14 cellular contexts compared by ENCODE assay signal in the genomic region with DNA sequence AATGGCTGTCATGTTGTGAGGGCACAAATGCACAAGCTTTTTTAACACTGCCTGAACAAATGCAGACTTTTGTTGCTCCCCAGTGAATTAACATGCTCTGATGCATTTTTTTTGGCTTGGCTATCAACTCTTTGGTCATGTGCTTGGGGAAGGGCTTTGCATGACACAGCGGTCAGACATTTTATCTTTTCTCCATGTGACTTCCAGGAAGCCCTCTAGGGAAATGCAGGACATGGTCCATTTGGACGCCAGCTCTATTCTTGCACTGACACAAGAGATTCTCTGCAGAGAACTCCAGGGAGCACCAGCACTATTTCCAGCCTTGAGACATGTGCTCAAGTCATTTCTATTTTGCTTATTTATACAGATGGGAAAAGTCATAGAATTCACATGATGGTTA. TPM values are rescaled to one million over a fixed set of nuclear protein-coding genes. Genes with fewer than 3 reads are reported as not detected.
DNase-seq lines count a peak whose midpoint lies in the region; ATAC-seq and TF ChIP-seq lines count a peak whose summit lies in the region.
"Had no signal": no experiment of that assay in that cellular context is flagged by ENCODE, and none has a peak within 500 bp of the region (broad histone marks: within the 10 kb centered on the region; RNA-seq: fewer than 3 reads in every experiment).

No MANE protein-coding gene starts in this region.

- H3K4me3 ChIP-seq in suprapubic skin (no peak overlapping the region), endodermal cell (ENCODE audit: low read length) (no peak overlapping the region)

- WGBS in suprapubic skin = 51% methylated on average over 2 of the region's 2 CpGs
- 91 to 100% methylated on average over 2 of the region's 2 CpGs for WGBS in endodermal cell (ENCODE audit: insufficient coverage in 1 of 2, insufficient read length in 1 of 2), 2 experiments

- no peaks in the 10 kb centered on the region for H3K36me3 Mint-ChIP-seq in HFFc6 (ENCODE audit: low read depth)
- H3K36me3 Mint-ChIP-seq in chondrocyte (ENCODE audit: low read depth) = no peaks in the 10 kb centered on the region
- no peaks in the 10 kb centered on the region for H3K36me3 Mint-ChIP-seq in endodermal cell (ENCODE audit: low read depth)
- H3K36me3 Mint-ChIP-seq: natural killer cell had no signal

- ATAC-seq in GM19324 (IDR thresholded peaks at IDR 0.05; ENCODE audit: low FRiP score, unreplicated experiment) = no peak
- ATAC-seq: natural killer cell had no signal

- peak overlapping the region; percentile 51 for H3K27ac ChIP-seq in suprapubic skin
- no peak overlapping the region for H3K27ac ChIP-seq in endodermal cell (ENCODE audit: low read depth, low read length)

- peaks cover 25% of the 10 kb centered on the region for H3K4me1 Mint-ChIP-seq in HFFc6 (ENCODE audit: low read depth)
- peaks cover 8% of the 10 kb centered on the region for H3K4me1 Mint-ChIP-seq in chondrocyte (ENCODE audit: low read depth)
- peaks cover 7% of the 10 kb centered on the region for H3K4me1 Mint-ChIP-seq in endodermal cell
- H3K4me1 Mint-ChIP-seq: central memory CD8-positive, alpha-beta T cell; natural killer cell had no signal

- DNase-seq in HFFc6 = peak; percentile 25
- DNase-seq in chondrocyte (ENCODE audit: low spot score) = no peak
- DNase-seq in hepatic stellate cell (ENCODE audit: low spot score) = peak; percentile 36
- peak in 1 of 2 donors; percentile 60 for DNase-seq in suprapubic skin (ENCODE audit: low spot score in 2 of 2)
- DNase-seq in endodermal cell = no peak
- no peak for DNase-seq in pons (ENCODE audit: low spot score)
- DNase-seq in COR-L47 (lab: John Stamatoyannopoulos, UW) = no peak
- DNase-seq: activated naive CD4-positive, alpha-beta T cell treated with Interleukin-2 at 50 U/mL for 16 hours; natural killer cell; NCI-H187 treated with DMSO at 0.1 percent for 48 hours; NCI-H774; SHP77 had no signal

- H3K9me3 ChIP-seq in suprapubic skin (no peaks in the 10 kb centered on the region), endodermal cell (ENCODE audit: control insufficient read depth, low read length) (no peaks in the 10 kb centered on the region)

- H3K27ac Mint-ChIP-seq in HFFc6 (peak overlapping the region; percentile 88), chondrocyte (ENCODE audit: unreplicated experiment) (peak overlapping the region; percentile 17), endodermal cell (no peak overlapping the region)
- H3K27ac Mint-ChIP-seq: natural killer cell had no signal

- H3K9me3 Mint-ChIP-seq in HFFc6 = no peaks in the 10 kb centered on the region
- H3K9me3 Mint-ChIP-seq in chondrocyte (ENCODE audit: low read depth) = no peaks in the 10 kb centered on the region
- H3K9me3 Mint-ChIP-seq in endodermal cell = no peaks in the 10 kb centered on the region
- H3K9me3 Mint-ChIP-seq: central memory CD8-positive, alpha-beta T cell; natural killer cell had no signal

- H3K27me3 Mint-ChIP-seq in HFFc6 (ENCODE audit: insufficient read depth) (peaks cover 1% of the 10 kb centered on the region; the same call in 1 of the 2 replicates), chondrocyte (ENCODE audit: low read depth) (no peaks in the 10 kb centered on the region), endodermal cell (ENCODE audit: insufficient read depth) (no peaks in the 10 kb centered on the region)
- H3K27me3 Mint-ChIP-seq: central memory CD8-positive, alpha-beta T cell had no signal

- no peak for TF ChIP-seq EP300 in suprapubic skin (IDR thresholded peaks at IDR 0.05)

- H3K9ac ChIP-seq in endodermal cell (ENCODE audit: extremely low read depth, low read length, poor library complexity, severe bottlenecking) = no peak overlapping the region

- H3K36me3 ChIP-seq in suprapubic skin = no peaks in the 10 kb centered on the region
- H3K36me3 ChIP-seq in endodermal cell (ENCODE audit: control insufficient read depth, insufficient read depth, low read length) = no peaks in the 10 kb centered on the region

- no peak overlapping the region for H3K4me3 Mint-ChIP-seq in HFFc6
- no peak overlapping the region for H3K4me3 Mint-ChIP-seq in chondrocyte (ENCODE audit: unreplicated experiment)
- no peak overlapping the region for H3K4me3 Mint-ChIP-seq in endodermal cell
- H3K4me3 Mint-ChIP-seq: central memory CD8-positive, alpha-beta T cell; natural killer cell had no signal

- no peak for TF ChIP-seq CTCF in HFFc6 (IDR thresholded peaks at IDR 0.05)
- TF ChIP-seq CTCF in chondrocyte (IDR thresholded peaks at IDR 0.05) = no peak
- TF ChIP-seq CTCF in suprapubic skin (IDR thresholded peaks at IDR 0.05) = no peak
- TF ChIP-seq CTCF in endodermal cell (conservative IDR thresholded peaks at IDR 0.05) = no peak

- no peaks in the 10 kb centered on the region for H3K4me1 ChIP-seq in suprapubic skin
- peaks cover 12% of the 10 kb centered on the region for H3K4me1 ChIP-seq in endodermal cell (ENCODE audit: control insufficient read depth, insufficient read depth, low read length)

- TF ChIP-seq POLR2A in suprapubic skin (IDR thresholded peaks at IDR 0.05) = no peak

- H3K27me3 ChIP-seq in suprapubic skin = no peaks in the 10 kb centered on the region
- H3K27me3 ChIP-seq in endodermal cell (ENCODE audit: control insufficient read depth, insufficient read depth, low read length, poor library complexity, severe bottlenecking) = no peaks in the 10 kb centered on the region

RNA-seq across cellular contexts. Expression of gene NEK11, which starts 46.2 kb away (rescaled TPM):
- 1 to 10 TPM; 2.5 to 4.0 (median 3.1) TPM for total RNA-seq in HFFc6 (2021; fragmentation: NEBNext Ultra II Directional; extraction: Animal tissue kit (Norgen Biotek cat#: 25700))
- total RNA-seq in chondrocyte (4.4 to 7.5 TPM (median 5.9 TPM) in 3 replicates), suprapubic skin (10 to 100 TPM in 1 of 4 donors, 1 to 10 TPM in 3; 4.2 to 11.0 (median 7.5) TPM), endodermal cell (1 to 10 TPM in 1 of 2 donors, under 1 TPM in 1; 0.20 to 6.0 TPM)
- 2.0 TPM for polyA plus RNA-seq in endodermal cell (2013, experiment 1 of 2)
- 3.0 TPM for polyA plus RNA-seq in endodermal cell (2013, experiment 2 of 2)

RNA-seq across cellular contexts. Expression of gene ASTE1, which starts 46.2 kb away (rescaled TPM):
- 1 to 10 TPM; 3.4 to 5.2 (median 4.0) TPM for total RNA-seq in HFFc6 (2021; fragmentation: NEBNext Ultra II Directional; extraction: Animal tissue kit (Norgen Biotek cat#: 25700))
- total RNA-seq in chondrocyte = 5.4 to 6.6 TPM (median 6.5 TPM) in 3 replicates
- 1 to 10 TPM; 2.4 to 8.2 (median 5.6) TPM for total RNA-seq in suprapubic skin
- total RNA-seq in endodermal cell = 1 to 10 TPM in 1 of 2 donors, not detected in 1; 6.7 TPM
- 9.3 TPM for polyA plus RNA-seq in endodermal cell (2013, experiment 1 of 2)
- polyA plus RNA-seq in endodermal cell (2013, experiment 2 of 2) = 7.3 TPM

Comparison
In these comparisons a context has a peak if more than half of its experiments do, and no peak if none do; other contexts are left out.
1. DNase-seq: peak in HFFc6 (single experiment) and hepatic stellate cell (single experiment); none in chondrocyte (single experiment), endodermal cell (single experiment), pons (single experiment) and COR-L47 (single experiment).